1 cellular context compared by ENCODE assay signal in the genomic region with DNA sequence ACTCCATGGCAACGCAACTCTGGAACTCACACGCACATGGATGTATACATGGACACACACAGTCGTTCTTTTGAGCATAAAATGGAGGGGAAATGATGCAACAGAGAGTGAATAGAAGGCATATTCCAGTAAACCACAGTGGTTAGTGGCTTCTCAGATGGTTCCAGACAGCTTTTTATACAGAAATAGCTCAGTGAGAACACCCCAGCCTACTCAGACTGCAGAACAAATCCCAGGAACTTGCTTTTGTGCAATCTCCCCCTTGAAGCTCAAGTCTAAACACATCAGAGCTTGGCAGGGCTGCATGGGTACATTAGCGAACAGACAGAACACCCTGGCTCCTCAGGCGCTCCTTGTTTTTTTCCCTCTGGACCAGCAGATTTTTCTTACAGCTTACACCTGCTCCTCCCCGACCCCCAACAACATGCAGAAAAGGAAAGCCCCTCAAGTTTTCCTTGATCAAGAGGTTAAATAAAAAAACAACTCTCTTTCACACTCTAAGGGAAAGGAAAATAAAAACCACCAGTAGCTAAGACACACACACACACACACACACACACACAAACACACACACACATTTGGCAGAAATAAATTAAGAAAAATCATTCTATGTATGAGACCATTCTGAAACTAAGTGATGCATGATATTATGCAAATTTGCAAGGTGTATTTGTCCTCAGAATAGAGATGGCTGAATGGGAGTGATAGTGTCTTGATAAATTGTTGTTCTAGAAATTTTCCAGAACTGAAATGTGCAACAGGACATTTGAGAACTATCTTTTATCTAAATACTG.
TF ChIP-seq lines count a peak whose summit lies in the region.

No MANE protein-coding gene starts in this region.

TF ChIP-seq in GM12878, 131 proteins besides CTCF, POLR2A, EP300 and RAD21 (continued from another document):
- TF ChIP-seq, protein P1, sequence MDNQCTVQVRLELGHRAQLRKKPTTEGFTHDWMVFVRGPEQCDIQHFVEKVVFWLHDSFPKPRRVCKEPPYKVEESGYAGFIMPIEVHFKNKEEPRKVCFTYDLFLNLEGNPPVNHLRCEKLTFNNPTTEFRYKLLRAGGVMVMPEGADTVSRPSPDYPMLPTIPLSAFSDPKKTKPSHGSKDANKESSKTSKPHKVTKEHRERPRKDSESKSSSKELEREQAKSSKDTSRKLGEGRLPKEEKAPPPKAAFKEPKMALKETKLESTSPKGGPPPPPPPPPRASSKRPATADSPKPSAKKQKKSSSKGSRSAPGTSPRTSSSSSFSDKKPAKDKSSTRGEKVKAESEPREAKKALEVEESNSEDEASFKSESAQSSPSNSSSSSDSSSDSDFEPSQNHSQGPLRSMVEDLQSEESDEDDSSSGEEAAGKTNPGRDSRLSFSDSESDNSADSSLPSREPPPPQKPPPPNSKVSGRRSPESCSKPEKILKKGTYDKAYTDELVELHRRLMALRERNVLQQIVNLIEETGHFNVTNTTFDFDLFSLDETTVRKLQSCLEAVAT (IDR thresholded peaks at IDR 0.05): no peak
- TF ChIP-seq EGR1 (IDR thresholded peaks at IDR 0.05; ENCODE audit: borderline replicate concordance in 1 of 2, low read depth in 2 of 2, low read length in 2 of 2) (no peak), TARDBP (IDR thresholded peaks at IDR 0.05; ENCODE audit: borderline replicate concordance) (no peak), CBX3 (IDR thresholded peaks at IDR 0.05; ENCODE audit: borderline replicate concordance, low read depth) (no peak), TAF1 (IDR thresholded peaks at IDR 0.05; ENCODE audit: borderline replicate concordance, low read depth, low read length) (no peak), SP1 (IDR thresholded peaks at IDR 0.05; ENCODE audit: low read depth, low read length) (no peak), RUNX3 (IDR thresholded peaks at IDR 0.05; ENCODE audit: low read length) (peak; percentile 79), MTA2 (IDR thresholded peaks at IDR 0.05; ENCODE audit: low read depth) (no peak), TCF12 (IDR thresholded peaks at IDR 0.05; ENCODE audit: low read depth, low read length) (no peak), CHD4 (IDR thresholded peaks at IDR 0.05) (no peak), RBBP5 (conservative IDR thresholded peaks at IDR 0.05) (no peak), BRCA1 (IDR thresholded peaks at IDR 0.05; ENCODE audit: low read depth, low read length) (no peak), FOXK2 (IDR thresholded peaks at IDR 0.05) (no peak), FOXM1 (IDR thresholded peaks at IDR 0.05; ENCODE audit: low read depth, low read length) (0 out of 2 replicates have a peak, but pooled peaks have one; percentile 15), ZSCAN29 (IDR thresholded peaks at IDR 0.05) (no peak), HCFC1 (IDR thresholded peaks at IDR 0.05; ENCODE audit: low read length) (no peak), CEBPB (IDR thresholded peaks at IDR 0.05; ENCODE audit: borderline replicate concordance in 1 of 2, low read depth in 2 of 2, low read length in 2 of 2) (no peak), IKZF2 (IDR thresholded peaks at IDR 0.05) (peak; percentile 20 to 54; a peak in 3 of 4 replicates), STAT3 (IDR thresholded peaks at IDR 0.05; ENCODE audit: low read depth, low read length) (no peak), MEF2A (IDR thresholded peaks at IDR 0.05; ENCODE audit: insufficient read depth, low read depth, low read length) (0 out of 2 replicates have a peak, but pooled peaks have one; percentile 26)
- TF ChIP-seq, protein P2, sequence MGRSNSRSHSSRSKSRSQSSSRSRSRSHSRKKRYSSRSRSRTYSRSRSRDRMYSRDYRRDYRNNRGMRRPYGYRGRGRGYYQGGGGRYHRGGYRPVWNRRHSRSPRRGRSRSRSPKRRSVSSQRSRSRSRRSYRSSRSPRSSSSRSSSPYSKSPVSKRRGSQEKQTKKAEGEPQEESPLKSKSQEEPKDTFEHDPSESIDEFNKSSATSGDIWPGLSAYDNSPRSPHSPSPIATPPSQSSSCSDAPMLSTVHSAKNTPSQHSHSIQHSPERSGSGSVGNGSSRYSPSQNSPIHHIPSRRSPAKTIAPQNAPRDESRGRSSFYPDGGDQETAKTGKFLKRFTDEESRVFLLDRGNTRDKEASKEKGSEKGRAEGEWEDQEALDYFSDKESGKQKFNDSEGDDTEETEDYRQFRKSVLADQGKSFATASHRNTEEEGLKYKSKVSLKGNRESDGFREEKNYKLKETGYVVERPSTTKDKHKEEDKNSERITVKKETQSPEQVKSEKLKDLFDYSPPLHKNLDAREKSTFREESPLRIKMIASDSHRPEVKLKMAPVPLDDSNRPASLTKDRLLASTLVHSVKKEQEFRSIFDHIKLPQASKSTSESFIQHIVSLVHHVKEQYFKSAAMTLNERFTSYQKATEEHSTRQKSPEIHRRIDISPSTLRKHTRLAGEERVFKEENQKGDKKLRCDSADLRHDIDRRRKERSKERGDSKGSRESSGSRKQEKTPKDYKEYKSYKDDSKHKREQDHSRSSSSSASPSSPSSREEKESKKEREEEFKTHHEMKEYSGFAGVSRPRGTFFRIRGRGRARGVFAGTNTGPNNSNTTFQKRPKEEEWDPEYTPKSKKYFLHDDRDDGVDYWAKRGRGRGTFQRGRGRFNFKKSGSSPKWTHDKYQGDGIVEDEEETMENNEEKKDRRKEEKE (IDR thresholded peaks at IDR 0.05): no peak
- TF ChIP-seq, protein P3, sequence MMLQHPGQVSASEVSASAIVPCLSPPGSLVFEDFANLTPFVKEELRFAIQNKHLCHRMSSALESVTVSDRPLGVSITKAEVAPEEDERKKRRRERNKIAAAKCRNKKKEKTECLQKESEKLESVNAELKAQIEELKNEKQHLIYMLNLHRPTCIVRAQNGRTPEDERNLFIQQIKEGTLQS (IDR thresholded peaks at IDR 0.05; ENCODE audit: borderline replicate concordance, extremely low read depth, low read depth, low read length): no peak
- TF ChIP-seq, protein P4, sequence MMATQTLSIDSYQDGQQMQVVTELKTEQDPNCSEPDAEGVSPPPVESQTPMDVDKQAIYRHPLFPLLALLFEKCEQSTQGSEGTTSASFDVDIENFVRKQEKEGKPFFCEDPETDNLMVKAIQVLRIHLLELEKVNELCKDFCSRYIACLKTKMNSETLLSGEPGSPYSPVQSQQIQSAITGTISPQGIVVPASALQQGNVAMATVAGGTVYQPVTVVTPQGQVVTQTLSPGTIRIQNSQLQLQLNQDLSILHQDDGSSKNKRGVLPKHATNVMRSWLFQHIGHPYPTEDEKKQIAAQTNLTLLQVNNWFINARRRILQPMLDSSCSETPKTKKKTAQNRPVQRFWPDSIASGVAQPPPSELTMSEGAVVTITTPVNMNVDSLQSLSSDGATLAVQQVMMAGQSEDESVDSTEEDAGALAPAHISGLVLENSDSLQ (IDR thresholded peaks at IDR 0.05): no peak
- TF ChIP-seq, protein P5, sequence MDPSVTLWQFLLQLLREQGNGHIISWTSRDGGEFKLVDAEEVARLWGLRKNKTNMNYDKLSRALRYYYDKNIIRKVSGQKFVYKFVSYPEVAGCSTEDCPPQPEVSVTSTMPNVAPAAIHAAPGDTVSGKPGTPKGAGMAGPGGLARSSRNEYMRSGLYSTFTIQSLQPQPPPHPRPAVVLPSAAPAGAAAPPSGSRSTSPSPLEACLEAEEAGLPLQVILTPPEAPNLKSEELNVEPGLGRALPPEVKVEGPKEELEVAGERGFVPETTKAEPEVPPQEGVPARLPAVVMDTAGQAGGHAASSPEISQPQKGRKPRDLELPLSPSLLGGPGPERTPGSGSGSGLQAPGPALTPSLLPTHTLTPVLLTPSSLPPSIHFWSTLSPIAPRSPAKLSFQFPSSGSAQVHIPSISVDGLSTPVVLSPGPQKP (IDR thresholded peaks at IDR 0.05; ENCODE audit: low read depth, low read length): no peak
- TF ChIP-seq, protein P6, sequence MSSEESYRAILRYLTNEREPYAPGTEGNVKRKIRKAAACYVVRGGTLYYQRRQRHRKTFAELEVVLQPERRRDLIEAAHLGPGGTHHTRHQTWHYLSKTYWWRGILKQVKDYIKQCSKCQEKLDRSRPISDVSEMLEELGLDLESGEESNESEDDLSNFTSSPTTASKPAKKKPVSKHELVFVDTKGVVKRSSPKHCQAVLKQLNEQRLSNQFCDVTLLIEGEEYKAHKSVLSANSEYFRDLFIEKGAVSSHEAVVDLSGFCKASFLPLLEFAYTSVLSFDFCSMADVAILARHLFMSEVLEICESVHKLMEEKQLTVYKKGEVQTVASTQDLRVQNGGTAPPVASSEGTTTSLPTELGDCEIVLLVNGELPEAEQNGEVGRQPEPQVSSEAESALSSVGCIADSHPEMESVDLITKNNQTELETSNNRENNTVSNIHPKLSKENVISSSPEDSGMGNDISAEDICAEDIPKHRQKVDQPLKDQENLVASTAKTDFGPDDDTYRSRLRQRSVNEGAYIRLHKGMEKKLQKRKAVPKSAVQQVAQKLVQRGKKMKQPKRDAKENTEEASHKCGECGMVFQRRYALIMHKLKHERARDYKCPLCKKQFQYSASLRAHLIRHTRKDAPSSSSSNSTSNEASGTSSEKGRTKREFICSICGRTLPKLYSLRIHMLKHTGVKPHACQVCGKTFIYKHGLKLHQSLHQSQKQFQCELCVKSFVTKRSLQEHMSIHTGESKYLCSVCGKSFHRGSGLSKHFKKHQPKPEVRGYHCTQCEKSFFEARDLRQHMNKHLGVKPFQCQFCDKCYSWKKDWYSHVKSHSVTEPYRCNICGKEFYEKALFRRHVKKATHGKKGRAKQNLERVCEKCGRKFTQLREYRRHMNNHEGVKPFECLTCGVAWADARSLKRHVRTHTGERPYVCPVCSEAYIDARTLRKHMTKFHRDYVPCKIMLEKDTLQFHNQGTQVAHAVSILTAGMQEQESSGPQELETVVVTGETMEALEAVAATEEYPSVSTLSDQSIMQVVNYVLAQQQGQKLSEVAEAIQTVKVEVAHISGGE (CRISPR knock-in tag; IDR thresholded peaks at IDR 0.05): no peak
- TF ChIP-seq, protein P7, sequence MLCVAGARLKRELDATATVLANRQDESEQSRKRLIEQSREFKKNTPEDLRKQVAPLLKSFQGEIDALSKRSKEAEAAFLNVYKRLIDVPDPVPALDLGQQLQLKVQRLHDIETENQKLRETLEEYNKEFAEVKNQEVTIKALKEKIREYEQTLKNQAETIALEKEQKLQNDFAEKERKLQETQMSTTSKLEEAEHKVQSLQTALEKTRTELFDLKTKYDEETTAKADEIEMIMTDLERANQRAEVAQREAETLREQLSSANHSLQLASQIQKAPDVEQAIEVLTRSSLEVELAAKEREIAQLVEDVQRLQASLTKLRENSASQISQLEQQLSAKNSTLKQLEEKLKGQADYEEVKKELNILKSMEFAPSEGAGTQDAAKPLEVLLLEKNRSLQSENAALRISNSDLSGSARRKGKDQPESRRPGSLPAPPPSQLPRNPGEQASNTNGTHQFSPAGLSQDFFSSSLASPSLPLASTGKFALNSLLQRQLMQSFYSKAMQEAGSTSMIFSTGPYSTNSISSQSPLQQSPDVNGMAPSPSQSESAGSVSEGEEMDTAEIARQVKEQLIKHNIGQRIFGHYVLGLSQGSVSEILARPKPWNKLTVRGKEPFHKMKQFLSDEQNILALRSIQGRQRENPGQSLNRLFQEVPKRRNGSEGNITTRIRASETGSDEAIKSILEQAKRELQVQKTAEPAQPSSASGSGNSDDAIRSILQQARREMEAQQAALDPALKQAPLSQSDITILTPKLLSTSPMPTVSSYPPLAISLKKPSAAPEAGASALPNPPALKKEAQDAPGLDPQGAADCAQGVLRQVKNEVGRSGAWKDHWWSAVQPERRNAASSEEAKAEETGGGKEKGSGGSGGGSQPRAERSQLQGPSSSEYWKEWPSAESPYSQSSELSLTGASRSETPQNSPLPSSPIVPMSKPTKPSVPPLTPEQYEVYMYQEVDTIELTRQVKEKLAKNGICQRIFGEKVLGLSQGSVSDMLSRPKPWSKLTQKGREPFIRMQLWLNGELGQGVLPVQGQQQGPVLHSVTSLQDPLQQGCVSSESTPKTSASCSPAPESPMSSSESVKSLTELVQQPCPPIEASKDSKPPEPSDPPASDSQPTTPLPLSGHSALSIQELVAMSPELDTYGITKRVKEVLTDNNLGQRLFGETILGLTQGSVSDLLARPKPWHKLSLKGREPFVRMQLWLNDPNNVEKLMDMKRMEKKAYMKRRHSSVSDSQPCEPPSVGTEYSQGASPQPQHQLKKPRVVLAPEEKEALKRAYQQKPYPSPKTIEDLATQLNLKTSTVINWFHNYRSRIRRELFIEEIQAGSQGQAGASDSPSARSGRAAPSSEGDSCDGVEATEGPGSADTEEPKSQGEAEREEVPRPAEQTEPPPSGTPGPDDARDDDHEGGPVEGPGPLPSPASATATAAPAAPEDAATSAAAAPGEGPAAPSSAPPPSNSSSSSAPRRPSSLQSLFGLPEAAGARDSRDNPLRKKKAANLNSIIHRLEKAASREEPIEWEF (IDR thresholded peaks at IDR 0.05; ENCODE audit: insufficient replicate concordance, low read depth, low read length): no peak
TF ChIP-seq in GM12878: peak in this region for 8.
